In genomic region chr1:19635646-19636045, GRCh38 we compare ENCODE assay signal across 21 cellular contexts. TPM values are rescaled to one million over a fixed set of nuclear protein-coding genes. Genes with fewer than 3 reads are reported as not detected.
DNase-seq lines count a peak whose midpoint lies in the region; ATAC-seq, FAIRE-seq and TF ChIP-seq lines count a peak whose summit lies in the region.
"Had no signal": no experiment of that assay in that cellular context is flagged by ENCODE, and none has a peak within 500 bp of the region (broad histone marks: within the 10 kb centered on the region; RNA-seq: fewer than 3 reads in every experiment).

No MANE protein-coding gene starts in this region.

- intact Hi-C loops in sigmoid colon (cut with DNase I) (no loop called here), testis (cut with DNase I; ENCODE audit: low total_unique reads) (no loop called here)

- peak; percentile 86 for FAIRE-seq in H54 (lab: Jason Lieb, UNC)
- FAIRE-seq: small intestine had no signal

- H3K27ac ChIP-seq in sigmoid colon (peak overlapping the region in 1 of 4 donors; percentile 52), testis (no peak overlapping the region)
- H3K27ac ChIP-seq: upper lobe of left lung had no signal

- H3K4me3 ChIP-seq in sigmoid colon = no peak overlapping the region
- H3K4me3 ChIP-seq in testis = no peak overlapping the region
- H3K4me3 ChIP-seq: upper lobe of left lung had no signal

- H3K27me3 ChIP-seq in sigmoid colon = no peaks in the 10 kb centered on the region
- H3K27me3 ChIP-seq in testis = no peaks in the 10 kb centered on the region
- H3K27me3 ChIP-seq: upper lobe of left lung had no signal

- WGBS in sigmoid colon, 2 donors = 91 to 92% methylated on average over 4 of the region's 4 CpGs
- WGBS in testis, 2 donors = 85 to 98% methylated on average over 4 of the region's 4 CpGs

- peaks cover 0 to 3% (median 0%) of the 10 kb centered on the region in 4 donors for H3K4me1 ChIP-seq in sigmoid colon
- no peaks in the 10 kb centered on the region for H3K4me1 ChIP-seq in testis

- TF ChIP-seq EP300 in sigmoid colon (IDR thresholded peaks at IDR 0.05) = no peak

- no peaks in the 10 kb centered on the region for H3K36me3 ChIP-seq in sigmoid colon
- H3K36me3 ChIP-seq in testis (ENCODE audit: low read depth, missing control alignments) = no peaks in the 10 kb centered on the region
- H3K36me3 ChIP-seq: upper lobe of left lung had no signal

- no peak for TF ChIP-seq CTCF in sigmoid colon (IDR thresholded peaks at IDR 0.05)
- no peak for TF ChIP-seq CTCF in testis (IDR thresholded peaks at IDR 0.05)

- no peaks in the 10 kb centered on the region for H3K9me3 ChIP-seq in sigmoid colon
- no peaks in the 10 kb centered on the region for H3K9me3 ChIP-seq in testis
- H3K9me3 ChIP-seq: upper lobe of left lung had no signal

- DNase-seq in H54 (ENCODE audit: insufficient read length, low spot score) (no peak), SK-MEL-5 (ENCODE audit: low read depth, low spot score) (peak; percentile 39), fibroblast of gingiva (ENCODE audit: low read depth) (peak; percentile 80), sigmoid colon (peak; percentile 62), testis (no peak)
- no peak for DNase-seq in activated naive CD4-positive, alpha-beta T cell treated with anti-CD3 and anti-CD28 coated beads, Interleukin-2, amount 50 U/mL, for 16 hours
- DNase-seq: activated CD4-positive, alpha-beta T cell treated with anti-CD3 and anti-CD28 coated beads for 4 hours; DND-41; HCEC 1CT; mesenchymal stem cell; natural killer cell; NCI-H1417 treated with DMSO at 0.1 percent for 48 hours; NCI-H524; small intestine; stimulated activated CD4-positive, alpha-beta T cell treated with anti-CD3 and anti-CD28 coated beads, Interleukin-2, amount 100 ng/mL, for 48 hours; SW 1271; upper lobe of left lung had no signal

- in situ Hi-C loops in SK-MEL-5 (cut with HindIII; ENCODE audit: low pct_unique_long_range_greater_than_20kb, low sequenced_read_pairs) = no loop called here

- ATAC-seq in HG03457 (IDR thresholded peaks at IDR 0.05; ENCODE audit: unreplicated experiment) (no peak), HG03565 (IDR thresholded peaks at IDR 0.05; ENCODE audit: unreplicated experiment) (no peak)
- ATAC-seq: natural killer cell had no signal

- TF ChIP-seq POLR2A in H54 (IDR thresholded peaks at IDR 0.05; ENCODE audit: low read depth, low read length) (no peak), sigmoid colon (IDR thresholded peaks at IDR 0.05) (no peak), testis (IDR thresholded peaks at IDR 0.05) (no peak)

RNA-seq across cellular contexts. Expression of gene NBL1, which starts 8.5 kb away (rescaled TPM):
- total RNA-seq in SK-MEL-5 (2014; rRNA removed; shearing (Covaris generic)) = 305 and 318 TPM in 2 replicates
- polyA plus RNA-seq in SK-MEL-5 (2015; cell fraction: cytosol; rRNA removed) = 272 and 287 TPM in 2 replicates
- polyA plus RNA-seq in SK-MEL-5 (2015; cell fraction: nucleus; rRNA removed) = 43.9 and 83.4 TPM in 2 replicates
- total RNA-seq in sigmoid colon (100 to 1,000 TPM in 2 of 4 donors, 10 to 100 TPM in 2; 64.1 to 128 (median 87.6) TPM), testis (10 to 100 TPM; 44.3 to 73.3 TPM)
- polyA plus RNA-seq in sigmoid colon (100 to 1,000 TPM; 245 to 394 (median 260) TPM), testis (ENCODE audit: insufficient read depth, low read depth, low replicate concordance) (141 TPM)

RNA-seq across cellular contexts. Expression of gene HTR6, which starts 29.0 kb away (rescaled TPM):
- total RNA-seq in SK-MEL-5 (2014; rRNA removed; shearing (Covaris generic)) = 0.16 and 0.29 TPM in 2 replicates
- 1.9 and 3.0 TPM in 2 replicates for polyA plus RNA-seq in SK-MEL-5 (2015; cell fraction: cytosol; rRNA removed)
- polyA plus RNA-seq in SK-MEL-5 (2015; cell fraction: nucleus; rRNA removed) = 0.20 and 0.51 TPM in 2 replicates
- total RNA-seq in sigmoid colon (not detected), testis (under 1 TPM; 0.55 to 0.68 TPM)
- polyA plus RNA-seq in sigmoid colon (under 1 TPM in 1 of 3 donors, not detected in 2; 0.15 TPM), testis (ENCODE audit: insufficient read depth, low read depth, low replicate concordance) (0.21 TPM)
- total RNA-seq: activated T-helper 1 cell treated with anti-CD3 and anti-CD28 coated beads, Interleukin-12 subunit alpha, Interleukin-12 subunit beta, Interleukin-2, Interleukin-4 antibody, amounts not matched to agents 30 ng/mL and 10 ng/mL and 1 ng/mL, durations not matched to agents 14 hours and 24 hours and 36 hours; kidney epithelial cell; upper lobe of left lung had no signal

Comparison
In these comparisons a context has a peak if more than half of its experiments do, and no peak if none do; other contexts are left out.
1. DNase-seq: peak in SK-MEL-5 (single experiment), fibroblast of gingiva (single experiment) and sigmoid colon (single experiment); none in H54 (single experiment), activated naive CD4-positive, alpha-beta T cell treated with anti-CD3 and anti-CD28 coated beads, Interleukin-2, amount 50 U/mL, for 16 hours (single experiment) and testis (single experiment).